Comparison of ENCODE assay signal across 9 cellular contexts in the genomic region with DNA sequence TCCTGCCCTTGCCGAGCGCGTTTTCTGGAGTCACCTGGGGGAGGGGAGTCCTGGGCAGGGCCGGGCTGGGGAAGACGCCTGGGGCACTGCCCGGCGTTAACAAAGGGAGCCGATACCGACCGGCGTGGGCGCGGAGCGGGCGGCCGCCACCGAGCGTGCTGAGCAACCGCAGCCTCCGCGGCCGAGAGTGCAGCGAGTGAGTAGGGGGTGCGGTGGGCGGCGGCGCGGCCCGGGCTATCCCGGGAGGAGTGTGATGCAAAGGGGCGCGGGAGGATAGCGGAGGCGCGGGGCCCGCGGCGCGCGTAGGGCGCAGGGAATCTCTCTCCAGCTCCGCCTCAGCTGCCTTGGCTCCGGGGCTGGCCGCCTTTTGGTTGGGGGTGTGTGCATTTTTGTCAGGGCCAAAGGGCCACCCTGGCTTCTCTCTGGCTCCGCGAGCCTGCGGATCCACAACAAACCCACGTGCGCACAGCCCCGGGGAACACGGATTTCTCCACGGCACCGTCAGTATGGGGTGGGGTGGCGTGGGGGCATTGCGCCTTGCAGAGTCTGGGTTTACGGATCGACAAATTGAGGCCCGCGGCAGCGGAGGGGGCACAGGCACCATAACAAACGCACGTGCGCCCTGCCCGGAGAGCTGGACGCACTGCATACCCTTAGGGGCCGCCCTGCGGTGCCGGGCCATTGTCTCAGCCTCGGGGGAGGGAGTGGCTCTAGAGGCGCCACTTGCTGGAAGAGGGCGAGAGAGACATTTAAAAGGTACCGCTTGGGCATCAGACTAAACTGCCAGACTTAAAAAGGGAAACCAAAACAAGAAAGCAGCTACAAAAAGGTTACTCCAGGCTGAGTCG. TPM values are rescaled to one million over a fixed set of nuclear protein-coding genes. Genes with fewer than 3 reads are reported as not detected.
DNase-seq lines count a peak whose midpoint lies in the region; ATAC-seq, FAIRE-seq and TF ChIP-seq lines count a peak whose summit lies in the region.
"Had no signal": no experiment of that assay in that cellular context is flagged by ENCODE, and none has a peak within 500 bp of the region (broad histone marks: within the 10 kb centered on the region; RNA-seq: fewer than 3 reads in every experiment).

No MANE protein-coding gene starts in this region.

- no peaks in the 10 kb centered on the region for H3K79me2 ChIP-seq in HepG2 (ENCODE audit: insufficient read depth, low read length)

- CTCF ChIA-PET in HepG2 (lab: Yijun Ruan, JAX; ENCODE audit: low intra/inter-chr PET ratio, low total read pairs), result interaction anchor here (1.6 kb wide), 1 partner anchor 82 kb away, joined by 8 read pairs; no protein-coding TSS in a partner anchor

- H3K36me3 ChIP-seq in colonic mucosa, result no peaks in the 10 kb centered on the region
- H3K36me3 ChIP-seq in HepG2 (replicated peaks in 1 of 2; ENCODE audit: control insufficient read depth in 1 of 2, insufficient read depth in 2 of 2, low read length in 2 of 2), result no peaks in the 10 kb centered on the region

- in situ Hi-C loops in HepG2 (cut with HindIII; ENCODE audit: extremely low pct_ligation_motif_present, low pct_unique_long_range_greater_than_20kb), result loop anchor here (5.0 to 10.0 kb wide), 2 partner anchors 79 to 134 kb away; no protein-coding TSS in a partner anchor

- H3K27ac ChIP-seq in colonic mucosa (peak overlapping the region; percentile 48), HepG2 (ENCODE audit: extremely low read length, insufficient read depth, low read length) (peak overlapping the region; percentile 45)

- POLR2A ChIA-PET in HepG2 (lab: Yijun Ruan, JAX), result interaction anchor here (1.0 to 3.7 kb wide), 12 partner anchors 10 to 118 kb away, joined by 3 to 57 read pairs (median 4); no protein-coding TSS in a partner anchor

- no peak overlapping the region for H2AFZ ChIP-seq in HepG2 (ENCODE audit: low read length)

- H4K20me1 ChIP-seq in HepG2 (ENCODE audit: insufficient read depth, low read length), result no peaks in the 10 kb centered on the region

- 2% methylated on average over 12 of the region's 73 CpGs for WGBS in HepG2 (ENCODE audit: low lambda C conversion rate)

- no peaks in the 10 kb centered on the region for H3K9me3 ChIP-seq in colonic mucosa
- no peaks in the 10 kb centered on the region for H3K9me3 ChIP-seq in HepG2 (ENCODE audit: low read length)

- ATAC-seq in HG02885 (IDR thresholded peaks at IDR 0.05; ENCODE audit: poor library complexity, unreplicated experiment) (peak; percentile 66), HepG2 (peak; percentile 84)
- peak; percentile 72 to 80 for ATAC-seq in activated CD4-positive, CD25-positive, alpha-beta regulatory T cell treated with anti-CD3 and anti-CD28 coated beads, Interleukin-2, amount 50 U/mL, for 24 hours

- 0 out of 4 replicates have a peak, but pooled peaks of 1 of the 2 experiments have one; percentile 34 for TF ChIP-seq POLR2A in HepG2 (IDR thresholded peaks at IDR 0.05; ENCODE audit: insufficient read depth in 1 of 2, low read depth in 2 of 2, low read length in 2 of 2)

- no peaks in the 10 kb centered on the region for H3K27me3 ChIP-seq in colonic mucosa
- peaks cover 0 to 12% of the 10 kb centered on the region in 2 experiments; a peak in 3 of 5 replicates for H3K27me3 ChIP-seq in HepG2 (ENCODE audit: control insufficient read depth in 1 of 2, insufficient read depth in 2 of 2, low read length in 2 of 2)

- FAIRE-seq in HepG2 (lab: Jason Lieb, UNC), result no peak
- FAIRE-seq: G401.6 had no signal

- DNase-seq in NCI-H1436 (lab: John Stamatoyannopoulos, UW) (peak; percentile 68), NCI-H1436 treated with DMSO at 0.1 percent for 48 hours (lab: John Stamatoyannopoulos, UW) (no peak), NCI-H2107 (lab: John Stamatoyannopoulos, UW) (peak; percentile 63), colonic mucosa (peak; percentile 71), HepG2 (ENCODE audit: low spot score) (peak; percentile 71)
- DNase-seq in stimulated activated CD4-positive, alpha-beta T cell treated with anti-CD3 and anti-CD28 coated beads, TNF-alpha, amount 100 ng/mL, for 48 hours (ENCODE audit: low read depth in 3 of 3), result peak in 2 of 3 donors; percentile 38 to 52

- H3K9ac ChIP-seq in colonic mucosa (ENCODE audit: low read depth in 2 of 2, low read length in 2 of 2) (peak overlapping the region; percentile 77 to 81), HepG2 (ENCODE audit: insufficient read depth, low read depth, low read length) (peak overlapping the region; percentile 64)

- BruUV-seq in HepG2 (replicated peaks; lab: Mats Ljungman, UMichigan), result no TSS peak

- no peak for TF ChIP-seq EP300 in HepG2 (IDR thresholded peaks at IDR 0.05; ENCODE audit: low read depth in 2 of 2, low read length in 2 of 2)
- no peak for TF ChIP-seq EP300 in HepG2 (CRISPR knock-in tag; IDR thresholded peaks at IDR 0.05; ENCODE audit: borderline replicate concordance)

- intact Hi-C loops in colonic mucosa (cut with DNase I), result no loop called here
- intact Hi-C loops in HepG2 (cut with micrococcal nuclease; ENCODE audit: unreplicated experiment), result loop anchor here (2.0 to 5.0 kb wide), 4 partner anchors 44 to 131 kb away; no protein-coding TSS in a partner anchor

- no peaks in the 10 kb centered on the region for H3K4me1 ChIP-seq in colonic mucosa
- H3K4me1 ChIP-seq in HepG2 (ENCODE audit: insufficient read depth, low read length), result peaks cover 25% of the 10 kb centered on the region

- peak overlapping the region; percentile 98 for H3K4me2 ChIP-seq in HepG2 (ENCODE audit: low read depth, low read length)

- no peak; the same call in 1 of the 2 replicates for TF ChIP-seq RAD21 in HepG2 (CRISPR knock-in tag; IDR thresholded peaks at IDR 0.05)

- H3K4me3 ChIP-seq in colonic mucosa (peak overlapping the region; percentile 78), HepG2 (replicated peaks in 1 of 3; ENCODE audit: insufficient read depth in 1 of 3, low read depth in 2 of 3, low read length in 3 of 3) (peak overlapping the region; percentile 68 to 81 (median 71))

- TF ChIP-seq CTCF in colonic mucosa (IDR thresholded peaks at IDR 0.05) (no peak), HepG2 (CRISPR knock-in tag; IDR thresholded peaks at IDR 0.05) (peak; percentile 53)

TF ChIP-seq in HepG2, 621 proteins besides CTCF, POLR2A, EP300 and RAD21 (continues in another document):
- TF ChIP-seq HNF4A (CRISPR knock-in tag; IDR thresholded peaks at IDR 0.05) (no peak), ZFYVE20 (CRISPR knock-in tag; IDR thresholded peaks at IDR 0.05; ENCODE audit: borderline replicate concordance, low read depth) (no peak), KMT2A (CRISPR knock-in tag; IDR thresholded peaks at IDR 0.05) (no peak), ZBTB21 (CRISPR knock-in tag; IDR thresholded peaks at IDR 0.05) (no peak; the same call in 1 of the 2 replicates), NFYB (CRISPR knock-in tag; IDR thresholded peaks at IDR 0.05) (no peak), DNMT1 (CRISPR knock-in tag; IDR thresholded peaks at IDR 0.05) (no peak), MTF2 (CRISPR knock-in tag; IDR thresholded peaks at IDR 0.05; ENCODE audit: borderline replicate concordance) (no peak), RFX3 (CRISPR knock-in tag; IDR thresholded peaks at IDR 0.05) (no peak)
- TF ChIP-seq, protein P1, sequence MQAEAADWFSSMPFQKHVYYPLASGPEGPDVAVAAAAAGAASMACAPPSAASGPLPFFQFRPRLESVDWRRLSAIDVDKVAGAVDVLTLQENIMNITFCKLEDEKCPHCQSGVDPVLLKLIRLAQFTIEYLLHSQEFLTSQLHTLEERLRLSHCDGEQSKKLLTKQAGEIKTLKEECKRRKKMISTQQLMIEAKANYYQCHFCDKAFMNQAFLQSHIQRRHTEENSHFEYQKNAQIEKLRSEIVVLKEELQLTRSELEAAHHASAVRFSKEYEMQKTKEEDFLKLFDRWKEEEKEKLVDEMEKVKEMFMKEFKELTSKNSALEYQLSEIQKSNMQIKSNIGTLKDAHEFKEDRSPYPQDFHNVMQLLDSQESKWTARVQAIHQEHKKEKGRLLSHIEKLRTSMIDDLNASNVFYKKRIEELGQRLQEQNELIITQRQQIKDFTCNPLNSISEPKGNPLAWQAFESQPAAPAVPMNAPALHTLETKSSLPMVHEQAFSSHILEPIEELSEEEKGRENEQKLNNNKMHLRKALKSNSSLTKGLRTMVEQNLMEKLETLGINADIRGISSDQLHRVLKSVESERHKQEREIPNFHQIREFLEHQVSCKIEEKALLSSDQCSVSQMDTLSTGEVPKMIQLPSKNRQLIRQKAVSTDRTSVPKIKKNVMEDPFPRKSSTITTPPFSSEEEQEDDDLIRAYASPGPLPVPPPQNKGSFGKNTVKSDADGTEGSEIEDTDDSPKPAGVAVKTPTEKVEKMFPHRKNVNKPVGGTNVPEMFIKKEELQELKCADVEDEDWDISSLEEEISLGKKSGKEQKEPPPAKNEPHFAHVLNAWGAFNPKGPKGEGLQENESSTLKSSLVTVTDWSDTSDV (CRISPR knock-in tag; IDR thresholded peaks at IDR 0.05), result no peak

RNA-seq across cellular contexts. Expression of gene ST6GAL1, which starts 0.5 kb away (rescaled TPM):
- total RNA-seq in colonic mucosa (10 to 100 TPM; 57.2 to 81.8 TPM), HepG2 (2016; rRNA removed; fragmentation: Illumina TruSeq; extraction: Trizol) (62.1 and 79.9 TPM in 2 replicates)
- total RNA-seq in HepG2 (2016; cell fraction: cytosol; rRNA removed; fragmentation: Illumina TruSeq; extraction: Trizol; ENCODE audit: low read depth), result 8.1 and 8.2 TPM in 2 replicates
- total RNA-seq in HepG2 (2016; cell fraction: insoluble cytoplasmic fraction; rRNA removed; fragmentation: Illumina TruSeq; extraction: Trizol), result 62.1 and 78.3 TPM in 2 replicates
- 30.2 and 33.0 TPM in 2 replicates for total RNA-seq in HepG2 (2016; cell fraction: membrane; rRNA removed; fragmentation: Illumina TruSeq; extraction: Trizol)
- 91.6 and 101 TPM in 2 replicates for total RNA-seq in HepG2 (2016; cell fraction: nucleus; rRNA removed; fragmentation: Illumina TruSeq; extraction: Trizol)
- polyA plus RNA-seq in HepG2 (2011; rRNA removed), result 163 and 164 TPM in 2 replicates
- polyA plus RNA-seq in HepG2 (2011; cell fraction: cytosol; rRNA removed), result 115 and 161 TPM in 2 replicates
- 50.3 and 65.6 TPM in 2 replicates for polyA plus RNA-seq in HepG2 (2011; cell fraction: nucleus; rRNA removed)
- 189 and 200 TPM in 2 replicates for polyA plus RNA-seq in HepG2 (2012)
- 5.0 and 5.1 TPM in 2 replicates for polyA plus RNA-seq in HepG2 (2016; cell fraction: cytosol; fragmentation: Illumina TruSeq; extraction: Trizol; ENCODE audit: low read depth)
- 49.0 and 50.2 TPM in 2 replicates for polyA plus RNA-seq in HepG2 (2016; cell fraction: insoluble cytoplasmic fraction; fragmentation: Illumina TruSeq; extraction: Trizol; ENCODE audit: low read depth)
- polyA plus RNA-seq in HepG2 (2016; cell fraction: membrane; fragmentation: Illumina TruSeq; extraction: Trizol; ENCODE audit: low read depth), result 18.2 and 19.6 TPM in 2 replicates
- polyA plus RNA-seq in HepG2 (2016; cell fraction: nucleus; fragmentation: Illumina TruSeq; extraction: Trizol; ENCODE audit: insufficient read depth, low read depth), result 91.4 and 96.5 TPM in 2 replicates
- polyA minus RNA-seq in HepG2 (2011; rRNA and poly(A)+ RNA removed; ENCODE audit: low replicate concordance), result 3.2 and 268 TPM in 2 replicates
- 106 and 146 TPM in 2 replicates for polyA minus RNA-seq in HepG2 (2011; cell fraction: cytosol; rRNA and poly(A)+ RNA removed)
- polyA minus RNA-seq in HepG2 (2011; cell fraction: nucleus; rRNA and poly(A)+ RNA removed), result 119 and 177 TPM in 2 replicates
